Comparison of ENCODE assay signal across 29 cellular contexts in genomic region chr14:69822456-69822855, GRCh38. TPM values are rescaled to one million over a fixed set of nuclear protein-coding genes. Genes with fewer than 3 reads are reported as not detected.
"Had no signal": no experiment of that assay in that cellular context is flagged by ENCODE, and none has a peak within 500 bp of the region (broad histone marks: within the 10 kb centered on the region; RNA-seq: fewer than 3 reads in every experiment).

No MANE protein-coding gene starts in this region.

- H3K4me3 ChIP-seq: stomach, suprapubic skin, testis, thoracic aorta, thyroid gland, tibial artery, tibial nerve, transverse colon, upper lobe of left lung, upper lobe of right lung, uterus, vagina had no signal

- DNase-seq: stimulated activated CD4-positive, alpha-beta T cell treated with anti-CD3 and anti-CD28 coated beads, Interleukin-2, amount 100 ng/mL, for 48 hours; stimulated activated CD4-positive, alpha-beta T cell treated with anti-CD3 and anti-CD28 coated beads, Interleukin-4, amount 100 ng/mL, for 1 hour; stimulated activated CD4-positive, alpha-beta T cell treated with anti-CD3 and anti-CD28 coated beads, Interleukin-4, amount 100 ng/mL, for 24 hours; stimulated activated CD4-positive, alpha-beta T cell treated with anti-CD3 and anti-CD28 coated beads, Interleukin-4, amount 100 ng/mL, for 4 hours; stimulated activated CD8-positive, alpha-beta memory T cell treated with anti-CD3 and anti-CD28 coated beads, Interleukin-4, amount 100 ng/mL, for 48 hours; stimulated activated naive B cell treated with anti-CD40 and anti-IgM and Interleukin-4, amounts not matched to agents 10 μg/mL and 1 μg/mL and 100 μg/mL, for 72 hours; stimulated activated naive CD4-positive, alpha-beta T cell; stimulated activated naive CD4-positive, alpha-beta T cell treated with Interleukin-2 at 50 U/mL for 16 hours; stimulated activated naive CD8-positive, alpha-beta T cell treated with anti-CD3 and anti-CD28 coated beads, Interleukin-15, amount 100 ng/mL, for 72 hours; stimulated activated naive CD8-positive, alpha-beta T cell treated with anti-CD3 and anti-CD28 coated beads, Interleukin-15, Interleukin-2, amounts not matched to agents 100 U/mL and 50 U/mL, for 24 hours; stomach; testis; thyroid gland; tibial artery; transverse colon; trophoblast cell; upper lobe of left lung; upper lobe of right lung; uterus had no signal

- H3K27me3 ChIP-seq: testis, thyroid gland, upper lobe of left lung, uterus, vagina had no signal

- H3K9me3 ChIP-seq: suprapubic skin, testis, thoracic aorta, thyroid gland, tibial artery, transverse colon, upper lobe of right lung, uterus, vagina had no signal

- H3K4me1 ChIP-seq: suprapubic skin, testis, tibial artery, transverse colon, upper lobe of left lung, upper lobe of right lung, uterus, vagina had no signal

- ATAC-seq: stimulated activated effector memory CD8-positive, alpha-beta T cell treated with anti-CD3 and anti-CD28 coated beads, Interleukin-12 subunit alpha, Interleukin-12 subunit beta, amount 100 ng/mL, for 72 hours; stimulated activated memory B cell treated with anti-CD40 and anti-IgM and Interleukin-4, amounts not matched to agents 10 μg/mL and 1 μg/mL and 100 μg/mL, for 72 hours; stimulated activated naive B cell treated with anti-CD40 and anti-IgM and Interleukin-4, amounts not matched to agents 10 μg/mL and 1 μg/mL and 100 μg/mL, for 72 hours; stimulated activated naive CD8-positive, alpha-beta T cell treated with anti-CD3 and anti-CD28 coated beads, Interleukin-15, amount 100 ng/mL, for 72 hours; stimulated activated naive CD8-positive, alpha-beta T cell treated with anti-CD3 and anti-CD28 coated beads, Interleukin-15, Interleukin-2, amounts not matched to agents 100 U/mL and 50 U/mL, for 24 hours; upper lobe of right lung had no signal

- H3K36me3 ChIP-seq: stomach, suprapubic skin, thoracic aorta, thyroid gland, tibial artery, tibial nerve, transverse colon, upper lobe of left lung, upper lobe of right lung, uterus, vagina had no signal

- H3K27ac ChIP-seq: stomach, suprapubic skin, testis, thoracic aorta, thyroid gland, tibial artery, tibial nerve, transverse colon, upper lobe of left lung, upper lobe of right lung, uterus, vagina had no signal

- FAIRE-seq: urothelium cell line had no signal

RNA-seq across cellular contexts. Expression of gene SLC10A1, which starts 25.4 kb away (rescaled TPM):
- total RNA-seq: stomach, subcutaneous adipose tissue, suprapubic skin, temporal lobe, testis, thoracic aorta, thyroid gland, tibial nerve, upper lobe of left lung, upper lobe of right lung, urinary bladder, uterus, vagina had no signal
- polyA plus RNA-seq: stomach had no signal
